Comparison of ENCODE assay signal across 22 cellular contexts in the genomic region with DNA sequence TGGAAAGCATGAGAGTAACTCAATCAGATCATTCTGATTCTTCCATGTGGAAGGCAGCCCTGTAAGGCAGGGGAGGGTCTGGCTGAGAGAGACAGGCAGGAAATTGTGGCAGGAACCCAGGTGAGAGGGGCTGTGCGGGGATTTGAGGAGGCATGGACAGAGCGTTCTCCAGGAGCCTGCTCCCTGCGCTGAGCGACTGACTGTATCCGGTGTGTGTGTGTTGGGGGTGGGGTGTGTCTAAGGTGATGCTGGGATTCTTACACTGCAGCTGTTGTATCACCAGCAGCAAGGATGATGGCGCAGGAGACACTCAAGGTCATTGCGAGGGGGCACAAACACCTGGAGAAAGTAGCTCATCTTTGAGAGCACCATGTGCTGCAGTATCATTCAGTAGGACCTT.
DNase-seq lines count a peak whose midpoint lies in the region; ATAC-seq and TF ChIP-seq lines count a peak whose summit lies in the region.
"Had no signal": no experiment of that assay in that cellular context is flagged by ENCODE, and none has a peak within 500 bp of the region (broad histone marks: within the 10 kb centered on the region; RNA-seq: fewer than 3 reads in every experiment).

No MANE protein-coding gene starts in this region.

- CTCF ChIA-PET in T-cell (lab: Charles Lee) (interaction anchor here in 1 of 2 donors (0.7 kb wide), 1 partner anchor 1291 kb away, joined by 5 read pairs; no protein-coding TSS in a partner anchor), PC-9 (lab: Charles Lee) (no interaction called here)

- no peaks in the 10 kb centered on the region for H3K27me3 ChIP-seq in hepatocyte
- peaks cover 66% of the 10 kb centered on the region for H3K27me3 ChIP-seq in PC-9 (ENCODE audit: insufficient read depth, low read depth)
- H3K27me3 ChIP-seq: gastroesophageal sphincter, neutrophil had no signal

- peaks cover 33% of the 10 kb centered on the region for H3K4me1 Mint-ChIP-seq in activated naive CD4-positive, alpha-beta T cell treated with anti-CD3 and anti-CD28 coated beads, Interleukin-2, amount 50 U/mL, for 24 hours
- H3K4me1 Mint-ChIP-seq in T-cell (peaks cover 29 to 37% (median 32%) of the 10 kb centered on the region in 3 donors), type B pancreatic cell (ENCODE audit: unreplicated experiment) (peaks cover 80% of the 10 kb centered on the region)

- no peak overlapping the region for H2AFZ ChIP-seq in hepatocyte
- no peak overlapping the region for H2AFZ ChIP-seq in PC-9

- H3K36me3 ChIP-seq in hepatocyte (replicated peaks; ENCODE audit: insufficient read depth, low read depth) (no peaks in the 10 kb centered on the region), PC-9 (ENCODE audit: low read depth) (no peaks in the 10 kb centered on the region)
- H3K36me3 ChIP-seq: gastroesophageal sphincter, neutrophil had no signal

- peak overlapping the region; percentile 90 for H3K27ac ChIP-seq in hepatocyte
- H3K27ac ChIP-seq in PC-9: no peak overlapping the region
- H3K27ac ChIP-seq: gastroesophageal sphincter, neutrophil had no signal

- ATAC-seq in activated naive CD4-positive, alpha-beta T cell treated with anti-CD3 and anti-CD28 coated beads, Interleukin-2, amount 50 U/mL, for 72 hours: no peak
- no peak for ATAC-seq in T-cell (replicated peaks in 1 of 4)
- ATAC-seq in GM18502 (IDR thresholded peaks at IDR 0.05; ENCODE audit: poor library complexity, unreplicated experiment): no peak
- ATAC-seq: left colon had no signal

- no peaks in the 10 kb centered on the region for H3K79me2 ChIP-seq in hepatocyte
- H3K79me2 ChIP-seq in PC-9 (ENCODE audit: low read depth): no peaks in the 10 kb centered on the region

- no peaks in the 10 kb centered on the region for H3K9me3 Mint-ChIP-seq in activated naive CD4-positive, alpha-beta T cell treated with anti-CD3 and anti-CD28 coated beads, Interleukin-2, amount 50 U/mL, for 24 hours
- H3K9me3 Mint-ChIP-seq in activated naive CD4-positive, alpha-beta T cell treated with anti-CD3 and anti-CD28 coated beads, Interleukin-2, amount 50 U/mL, for 72 hours: no peaks in the 10 kb centered on the region
- no peaks in the 10 kb centered on the region for H3K9me3 Mint-ChIP-seq in T-cell
- no peaks in the 10 kb centered on the region for H3K9me3 Mint-ChIP-seq in type B pancreatic cell
- H3K9me3 Mint-ChIP-seq: activated B cell treated with CpG ODN at 0.5 μM for 24 hours; T-helper 1 cell treated with Interleukin-12 subunit alpha and Interleukin-12 subunit beta and Interleukin-4 antibody, amounts not matched to agents 30 μg/mL and 1 μg/mL, for 36 hours had no signal

- no TSS peak for BruUV-seq in PC-9 (replicated peaks; lab: Mats Ljungman, UMichigan)

- H3F3A ChIP-seq in PC-9 (ENCODE audit: insufficient read depth, low read depth): no peaks in the 10 kb centered on the region

- intact Hi-C loops in PC-9 (cut with micrococcal nuclease; ENCODE audit: unreplicated experiment): no loop called here

- TF ChIP-seq CTCF in hepatocyte (IDR thresholded peaks at IDR 0.05; ENCODE audit: poor library complexity) (no peak), type B pancreatic cell (conservative IDR thresholded peaks at IDR 0.05) (no peak), PC-9 (conservative IDR thresholded peaks at IDR 0.05) (no peak)

- 83% methylated on average over 7 of the region's 7 CpGs for WGBS in hepatocyte (ENCODE audit: low lambda C conversion rate, missing lambda C conversion rate)

- H3K4me2 ChIP-seq in hepatocyte (no peak overlapping the region), PC-9 (no peak overlapping the region)

- peak overlapping the region; percentile 36 for H3K4me3 Mint-ChIP-seq in activated naive CD4-positive, alpha-beta T cell treated with anti-CD3 and anti-CD28 coated beads, Interleukin-2, amount 50 U/mL, for 24 hours
- peak overlapping the region in 1 of 3 donors; percentile 48 for H3K4me3 Mint-ChIP-seq in T-cell
- peak overlapping the region; percentile 63 for H3K4me3 Mint-ChIP-seq in type B pancreatic cell
- H3K4me3 Mint-ChIP-seq: activated B cell treated with CpG ODN at 0.5 μM for 24 hours had no signal

- no peaks in the 10 kb centered on the region for H3K27me3 Mint-ChIP-seq in activated naive CD4-positive, alpha-beta T cell treated with anti-CD3 and anti-CD28 coated beads, Interleukin-2, amount 50 U/mL, for 24 hours
- H3K27me3 Mint-ChIP-seq in T-cell: peaks cover 0 to 4% of the 10 kb centered on the region in 2 donors
- no peaks in the 10 kb centered on the region for H3K27me3 Mint-ChIP-seq in type B pancreatic cell

- H3K4me3 ChIP-seq in hepatocyte (no peak overlapping the region), PC-9 (no peak overlapping the region)
- H3K4me3 ChIP-seq: gastroesophageal sphincter had no signal

- no peaks in the 10 kb centered on the region for H4K20me1 ChIP-seq in hepatocyte (ENCODE audit: insufficient read depth, poor library complexity, severe bottlenecking)
- no peaks in the 10 kb centered on the region for H4K20me1 ChIP-seq in PC-9 (ENCODE audit: insufficient read depth)

- no peaks in the 10 kb centered on the region for H3K9me2 ChIP-seq in hepatocyte (replicated peaks; ENCODE audit: insufficient read depth)
- no peaks in the 10 kb centered on the region for H3K9me2 ChIP-seq in PC-9 (ENCODE audit: insufficient read depth)

- H3K27ac Mint-ChIP-seq in activated naive CD4-positive, alpha-beta T cell treated with anti-CD3 and anti-CD28 coated beads, Interleukin-2, amount 50 U/mL, for 24 hours: peak overlapping the region; percentile 46
- H3K27ac Mint-ChIP-seq in activated naive CD4-positive, alpha-beta T cell treated with anti-CD3 and anti-CD28 coated beads, Interleukin-2, amount 50 U/mL, for 72 hours: no peak overlapping the region
- peak overlapping the region; percentile 24 to 44 for H3K27ac Mint-ChIP-seq in T-cell
- peak overlapping the region; percentile 97 for H3K27ac Mint-ChIP-seq in type B pancreatic cell
- H3K27ac Mint-ChIP-seq: activated B cell treated with CpG ODN at 0.5 μM for 24 hours had no signal

- H3K9me3 ChIP-seq in hepatocyte (ENCODE audit: low read depth) (no peaks in the 10 kb centered on the region), PC-9 (ENCODE audit: insufficient read depth, low read depth) (no peaks in the 10 kb centered on the region)
- H3K9me3 ChIP-seq: gastroesophageal sphincter, neutrophil had no signal

- peaks cover 92% of the 10 kb centered on the region for H3K4me1 ChIP-seq in hepatocyte (ENCODE audit: insufficient read depth)
- H3K4me1 ChIP-seq in PC-9 (replicated peaks; ENCODE audit: insufficient read depth): no peaks in the 10 kb centered on the region

- POLR2A ChIA-PET in T-cell (lab: Charles Lee) (no interaction called here), PC-9 (lab: Charles Lee; ENCODE audit: unreplicated experiment) (no interaction called here)

- DNase-seq in activated naive CD4-positive, alpha-beta T cell treated with anti-CD3 and anti-CD28 coated beads, Interleukin-2, amount 50 U/mL, for 72 hours (ENCODE audit: low spot score in 2 of 2): no peak
- DNase-seq in T-cell (no peak), hepatocyte (ENCODE audit: low spot score) (no peak), type B pancreatic cell (ENCODE audit: extremely low spot score, unreplicated experiment) (no peak), PC-9 (no peak)
- DNase-seq in activated CD4-positive, CD25-positive, alpha-beta regulatory T cell (lab: John Stamatoyannopoulos, UW): no peak
- DNase-seq: activated B cell treated with CpG ODN at 0.5 μM for 24 hours, amygdala, DMS79, left colon, midbrain, NCI-H1048, NCI-H2029 treated with DMSO at 0.1 percent for 48 hours, NCI-H446 treated with DMSO at 0.1 percent for 48 hours, retina, Right ventricle myocardium superior, substantia nigra had no signal

- no peaks in the 10 kb centered on the region for H3K36me3 Mint-ChIP-seq in activated naive CD4-positive, alpha-beta T cell treated with anti-CD3 and anti-CD28 coated beads, Interleukin-2, amount 50 U/mL, for 24 hours
- no peaks in the 10 kb centered on the region for H3K36me3 Mint-ChIP-seq in activated naive CD4-positive, alpha-beta T cell treated with anti-CD3 and anti-CD28 coated beads, Interleukin-2, amount 50 U/mL, for 72 hours
- H3K36me3 Mint-ChIP-seq in T-cell (no peaks in the 10 kb centered on the region), type B pancreatic cell (no peaks in the 10 kb centered on the region)

Comparison
In these comparisons a context has a peak if more than half of its experiments do, and no peak if none do; other contexts are left out.
1. H3K27ac Mint-ChIP-seq: peak in activated naive CD4-positive, alpha-beta T cell treated with anti-CD3 and anti-CD28 coated beads, Interleukin-2, amount 50 U/mL, for 24 hours (single experiment), T-cell (2 of 2) and type B pancreatic cell (single experiment); none in activated naive CD4-positive, alpha-beta T cell treated with anti-CD3 and anti-CD28 coated beads, Interleukin-2, amount 50 U/mL, for 72 hours (0 of 2).